ENCODE assay signal across 10 cellular contexts in genomic region chr14:93430889-93431670, GRCh38. TPM values are rescaled to one million over a fixed set of nuclear protein-coding genes. Genes with fewer than 3 reads are reported as not detected.
A peak's percentile ranks its signal among the peaks of the same experiment; 100 is the strongest.
DNase-seq lines count a peak whose midpoint lies in the region; ATAC-seq, FAIRE-seq and TF ChIP-seq lines count a peak whose summit lies in the region.
"Had no signal": no experiment of that assay in that cellular context is flagged by ENCODE, and none has a peak within 500 bp of the region (broad histone marks: within the 10 kb centered on the region; RNA-seq: fewer than 3 reads in every experiment).

UNC79 (plus strand) TSS chr14:93430939; CDS start chr14:93431030, 91 bp downstream.

- no peaks in the 10 kb centered on the region for H4K20me1 ChIP-seq in HepG2 (ENCODE audit: insufficient read depth, low read length)

- H3K9me3 Mint-ChIP-seq in MCF 10A (ENCODE audit: unreplicated experiment): peaks cover 13% of the 10 kb centered on the region
- H3K9me3 Mint-ChIP-seq in activated T-helper 2 cell treated with anti-CD3 and anti-CD28 coated beads, Interferon-gamma antibody, Interleukin-2, Interleukin-4, amounts not matched to agents 10 μg/mL and 5 μg/mL and 100 μg/mL, durations not matched to agents 14 hours and 24 hours and 36 hours: peaks cover 9% of the 10 kb centered on the region
- peaks cover 47% of the 10 kb centered on the region for H3K9me3 Mint-ChIP-seq in HFFc6

- no peak within 1 kb of the TSS for H3K27ac ChIP-seq in HepG2 (ENCODE audit: extremely low read length, insufficient read depth, low read length)

- no peaks in the 10 kb centered on the region for H3K4me1 ChIP-seq in HepG2 (ENCODE audit: insufficient read depth, low read length)

- peaks cover 1 to 20% of the 10 kb centered on the region in 2 experiments; a peak in 4 of 5 replicates for H3K27me3 ChIP-seq in HepG2 (ENCODE audit: control insufficient read depth in 1 of 2, insufficient read depth in 2 of 2, low read length in 2 of 2)

- peak; percentile 93 for DNase-seq in COR-L47 (lab: John Stamatoyannopoulos, UW)
- DNase-seq in NCI-H2081 (lab: John Stamatoyannopoulos, UW): peak; percentile 89 to 95
- peak; percentile 2 for DNase-seq in MCF 10A (ENCODE audit: unreplicated experiment)
- no peak for DNase-seq in HepG2 (ENCODE audit: low spot score)
- no peak for DNase-seq in activated T-helper 2 cell treated with anti-CD3 and anti-CD28 coated beads, Interferon-gamma antibody, Interleukin-2, Interleukin-4, amounts not matched to agents 10 μg/mL and 5 μg/mL and 100 μg/mL, durations not matched to agents 14 hours and 24 hours and 36 hours (ENCODE audit: low spot score)
- no peak for DNase-seq in HCEC 1CT
- DNase-seq in HFFc6: no peak

- H3K36me3 Mint-ChIP-seq in MCF 10A (ENCODE audit: insufficient read depth, unreplicated experiment): no peaks in the 10 kb centered on the region
- H3K36me3 Mint-ChIP-seq in activated T-helper 2 cell treated with anti-CD3 and anti-CD28 coated beads, Interferon-gamma antibody, Interleukin-2, Interleukin-4, amounts not matched to agents 10 μg/mL and 5 μg/mL and 100 μg/mL, durations not matched to agents 14 hours and 24 hours and 36 hours (ENCODE audit: low read depth): no peaks in the 10 kb centered on the region
- no peaks in the 10 kb centered on the region for H3K36me3 Mint-ChIP-seq in HFFc6 (ENCODE audit: low read depth)

- TF ChIP-seq EP300 in HepG2 (IDR thresholded peaks at IDR 0.05; ENCODE audit: low read depth in 2 of 2, low read length in 2 of 2): no peak
- no peak for TF ChIP-seq EP300 in HepG2 (CRISPR knock-in tag; IDR thresholded peaks at IDR 0.05; ENCODE audit: borderline replicate concordance)

- H3K4me2 ChIP-seq in HepG2 (ENCODE audit: low read depth, low read length): peak within 1 kb of the TSS; percentile 23; the same call in 1 of the 2 replicates

- peak; percentile 63 for ATAC-seq in HepG2
- no peak for ATAC-seq in activated CD4-positive, CD25-positive, alpha-beta regulatory T cell treated with anti-CD3 and anti-CD28 coated beads, Interleukin-2, amount 50 U/mL, for 24 hours

- H3K4me1 Mint-ChIP-seq in MCF 10A (ENCODE audit: insufficient read depth, unreplicated experiment): no peaks in the 10 kb centered on the region
- no peaks in the 10 kb centered on the region for H3K4me1 Mint-ChIP-seq in activated T-helper 2 cell treated with anti-CD3 and anti-CD28 coated beads, Interferon-gamma antibody, Interleukin-2, Interleukin-4, amounts not matched to agents 10 μg/mL and 5 μg/mL and 100 μg/mL, durations not matched to agents 14 hours and 24 hours and 36 hours (ENCODE audit: low read depth)
- H3K4me1 Mint-ChIP-seq in HFFc6 (ENCODE audit: low read depth): no peaks in the 10 kb centered on the region

- no peak within 1 kb of the TSS for H2AFZ ChIP-seq in HepG2 (ENCODE audit: low read length)

- FAIRE-seq in HepG2 (lab: Jason Lieb, UNC): no peak

- peaks cover 69% of the 10 kb centered on the region for H3K27me3 Mint-ChIP-seq in MCF 10A (ENCODE audit: insufficient read depth, unreplicated experiment)
- H3K27me3 Mint-ChIP-seq in activated T-helper 2 cell treated with anti-CD3 and anti-CD28 coated beads, Interferon-gamma antibody, Interleukin-2, Interleukin-4, amounts not matched to agents 10 μg/mL and 5 μg/mL and 100 μg/mL, durations not matched to agents 14 hours and 24 hours and 36 hours (ENCODE audit: low read depth): peaks cover 32% of the 10 kb centered on the region
- no peaks in the 10 kb centered on the region for H3K27me3 Mint-ChIP-seq in HFFc6 (ENCODE audit: insufficient read depth)

- no TSS peak for BruUV-seq in MCF 10A (replicated peaks; lab: Mats Ljungman, UMichigan)
- no TSS peak for BruUV-seq in HepG2 (replicated peaks; lab: Mats Ljungman, UMichigan)

- POLR2A ChIA-PET in MCF 10A (lab: Yijun Ruan, JAX): no interaction called here
- POLR2A ChIA-PET in HepG2 (lab: Yijun Ruan, JAX): no interaction called here

- H3K4me3 Mint-ChIP-seq in MCF 10A (ENCODE audit: unreplicated experiment) (no peak within 1 kb of the TSS), HFFc6 (no peak within 1 kb of the TSS)
- H3K4me3 Mint-ChIP-seq in activated T-helper 2 cell treated with anti-CD3 and anti-CD28 coated beads, Interferon-gamma antibody, Interleukin-2, Interleukin-4, amounts not matched to agents 10 μg/mL and 5 μg/mL and 100 μg/mL, durations not matched to agents 14 hours and 24 hours and 36 hours (ENCODE audit: low read depth): no peak within 1 kb of the TSS
- H3K4me3 Mint-ChIP-seq: T-helper 1 cell treated with Interleukin-12 subunit alpha and Interleukin-12 subunit beta and Interleukin-4 antibody, amounts not matched to agents 30 μg/mL and 1 μg/mL, for 36 hours had no signal

- no peaks in the 10 kb centered on the region for H3K79me2 ChIP-seq in HepG2 (ENCODE audit: insufficient read depth, low read length)

- H3K9me3 ChIP-seq in HepG2 (ENCODE audit: low read length): no peaks in the 10 kb centered on the region

- no peak within 1 kb of the TSS; a peak in 1 of 6 replicates for H3K4me3 ChIP-seq in HepG2 (replicated peaks in 1 of 3; ENCODE audit: insufficient read depth in 1 of 3, low read depth in 2 of 3, low read length in 3 of 3)

- TF ChIP-seq RAD21 in HepG2 (CRISPR knock-in tag; IDR thresholded peaks at IDR 0.05): no peak

- in situ Hi-C loops in HepG2 (cut with HindIII; ENCODE audit: extremely low pct_ligation_motif_present, low pct_unique_long_range_greater_than_20kb): no loop called here

- H3K27ac Mint-ChIP-seq in MCF 10A (ENCODE audit: low read depth, unreplicated experiment): no peak within 1 kb of the TSS
- no peak within 1 kb of the TSS for H3K27ac Mint-ChIP-seq in activated T-helper 2 cell treated with anti-CD3 and anti-CD28 coated beads, Interferon-gamma antibody, Interleukin-2, Interleukin-4, amounts not matched to agents 10 μg/mL and 5 μg/mL and 100 μg/mL, durations not matched to agents 14 hours and 24 hours and 36 hours
- H3K27ac Mint-ChIP-seq in HFFc6: no peak within 1 kb of the TSS

- intact Hi-C loops in MCF 10A (cut with micrococcal nuclease): no loop called here
- intact Hi-C loops in HepG2 (cut with micrococcal nuclease; ENCODE audit: unreplicated experiment): no loop called here
- intact Hi-C loops in activated T-helper 2 cell treated with anti-CD3 and anti-CD28 coated beads, Interferon-gamma antibody, Interleukin-2, Interleukin-4, amounts not matched to agents 10 μg/mL and 5 μg/mL and 100 μg/mL, durations not matched to agents 14 hours and 24 hours and 36 hours (cut with micrococcal nuclease): no loop called here

- H3K36me3 ChIP-seq in HepG2 (replicated peaks in 1 of 2; ENCODE audit: control insufficient read depth in 1 of 2, insufficient read depth in 2 of 2, low read length in 2 of 2): no peaks in the 10 kb centered on the region

- TF ChIP-seq POLR2A in HepG2 (IDR thresholded peaks at IDR 0.05; ENCODE audit: insufficient read depth in 1 of 2, low read depth in 2 of 2, low read length in 2 of 2): no peak

- no peak for TF ChIP-seq CTCF in MCF 10A (IDR thresholded peaks at IDR 0.05; ENCODE audit: unreplicated experiment)
- no peak for TF ChIP-seq CTCF in HepG2 (CRISPR knock-in tag; IDR thresholded peaks at IDR 0.05)
- no peak for TF ChIP-seq CTCF in HFFc6 (IDR thresholded peaks at IDR 0.05)

- H3K9ac ChIP-seq in HepG2 (ENCODE audit: insufficient read depth, low read depth, low read length): no peak within 1 kb of the TSS

- CTCF ChIA-PET in MCF 10A (lab: Yijun Ruan, JAX) (no interaction called here), HepG2 (lab: Yijun Ruan, JAX; ENCODE audit: low intra/inter-chr PET ratio, low total read pairs) (no interaction called here)

- WGBS in HepG2 (ENCODE audit: low lambda C conversion rate): 8% methylated on average over 26 of the region's 35 CpGs

TF ChIP-seq in HepG2, 621 proteins besides CTCF, POLR2A, EP300 and RAD21 (continues in another document):
- no peak for TF ChIP-seq ZNF138 (CRISPR knock-in tag; IDR thresholded peaks at IDR 0.05; ENCODE audit: low read depth)
- peak; percentile 70; the same call in 1 of the 2 replicates for TF ChIP-seq MIER2 (CRISPR knock-in tag; IDR thresholded peaks at IDR 0.05)
- no peak for TF ChIP-seq TARDBP (CRISPR knock-in tag; IDR thresholded peaks at IDR 0.05)

RNA-seq across cellular contexts. Expression of gene UNC79, which starts in this region (rescaled TPM):
- total RNA-seq in MCF 10A (2022): 0.05 TPM in 2 replicates
- not detected in 2 replicates for total RNA-seq in HepG2 (2016; rRNA removed; fragmentation: Illumina TruSeq; extraction: Trizol)
- total RNA-seq in HepG2 (2016; cell fraction: cytosol; rRNA removed; fragmentation: Illumina TruSeq; extraction: Trizol; ENCODE audit: low read depth): not detected in 2 replicates
- not detected in 2 replicates for total RNA-seq in HepG2 (2016; cell fraction: insoluble cytoplasmic fraction; rRNA removed; fragmentation: Illumina TruSeq; extraction: Trizol)
- total RNA-seq in HepG2 (2016; cell fraction: membrane; rRNA removed; fragmentation: Illumina TruSeq; extraction: Trizol): 0.03 TPM in 1 of 2 replicates, not detected in the other
- total RNA-seq in HepG2 (2016; cell fraction: nucleus; rRNA removed; fragmentation: Illumina TruSeq; extraction: Trizol): not detected in 2 replicates
- polyA plus RNA-seq in HepG2 (2011; rRNA removed): under 0.01 and 0.03 TPM in 2 replicates
- polyA plus RNA-seq in HepG2 (2011; cell fraction: cytosol; rRNA removed): 0.01 TPM in 1 of 2 replicates, not detected in the other
- polyA plus RNA-seq in HepG2 (2011; cell fraction: nucleus; rRNA removed): 0.02 and 0.05 TPM in 2 replicates
- 0.03 TPM in 1 of 2 replicates, not detected in the other for polyA plus RNA-seq in HepG2 (2012)
- polyA plus RNA-seq in HepG2 (2016; cell fraction: cytosol; fragmentation: Illumina TruSeq; extraction: Trizol; ENCODE audit: low read depth): 0.02 TPM in 1 of 2 replicates, not detected in the other
- polyA plus RNA-seq in HepG2 (2016; cell fraction: insoluble cytoplasmic fraction; fragmentation: Illumina TruSeq; extraction: Trizol; ENCODE audit: low read depth): 0.03 TPM in 1 of 2 replicates, not detected in the other
- polyA plus RNA-seq in HepG2 (2016; cell fraction: membrane; fragmentation: Illumina TruSeq; extraction: Trizol; ENCODE audit: low read depth): not detected in 2 replicates
- not detected in 2 replicates for polyA plus RNA-seq in HepG2 (2016; cell fraction: nucleus; fragmentation: Illumina TruSeq; extraction: Trizol; ENCODE audit: insufficient read depth, low read depth)
- 0.06 and 0.09 TPM in 2 replicates for polyA minus RNA-seq in HepG2 (2011; rRNA and poly(A)+ RNA removed; ENCODE audit: low replicate concordance)
- polyA minus RNA-seq in HepG2 (2011; cell fraction: cytosol; rRNA and poly(A)+ RNA removed): not detected in 2 replicates
- 0.12 and 0.26 TPM in 2 replicates for polyA minus RNA-seq in HepG2 (2011; cell fraction: nucleus; rRNA and poly(A)+ RNA removed)
- 0.02 TPM in 1 of 2 replicates, not detected in the other for total RNA-seq in activated T-helper 2 cell treated with anti-CD3 and anti-CD28 coated beads, Interferon-gamma antibody, Interleukin-2, Interleukin-4, amounts not matched to agents 10 μg/mL and 5 μg/mL and 100 μg/mL, durations not matched to agents 14 hours and 24 hours and 36 hours
- under 1 TPM; 0.02 to 0.08 (median 0.05) TPM for total RNA-seq in HFFc6 (2021; fragmentation: NEBNext Ultra II Directional; extraction: Animal tissue kit (Norgen Biotek cat#: 25700))
- total RNA-seq: mononuclear cell had no signal

Comparison
In these comparisons a context has a peak if more than half of its experiments do, and no peak if none do; other contexts are left out.
1. Peak in DNase-seq in MCF 10A; RNA of the gene not detected or under 1 TPM.
2. Peak in ATAC-seq and H3K4me2 ChIP-seq in HepG2; RNA of the gene not detected or under 1 TPM.
3. DNase-seq: peak in COR-L47 (single experiment) and NCI-H2081 (2 of 2); none in HepG2 (single experiment), activated T-helper 2 cell treated with anti-CD3 and anti-CD28 coated beads, Interferon-gamma antibody, Interleukin-2, Interleukin-4, amounts not matched to agents 10 μg/mL and 5 μg/mL and 100 μg/mL, durations not matched to agents 14 hours and 24 hours and 36 hours (single experiment), HCEC 1CT (single experiment) and HFFc6 (single experiment).